ENCODE assay signal across 16 cellular contexts in the genomic region with DNA sequence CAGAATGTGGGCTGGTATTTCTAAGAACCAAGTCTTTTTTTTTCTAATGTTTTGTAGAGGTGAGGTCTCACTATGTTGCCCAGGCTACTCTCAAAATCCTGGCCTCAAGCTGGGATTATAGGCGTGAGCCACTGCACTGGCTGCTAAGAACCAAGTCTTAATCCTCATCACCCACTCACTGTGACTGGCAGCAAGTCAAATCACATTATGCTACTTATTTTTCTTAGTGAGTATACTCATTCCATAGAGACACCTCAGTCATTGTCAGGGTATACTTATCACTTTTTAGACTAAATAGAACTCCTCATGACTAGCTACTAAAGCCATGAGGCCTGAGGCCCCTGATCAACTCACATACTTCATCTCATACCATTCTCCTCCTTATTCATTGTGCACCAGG.
A peak's percentile ranks its signal among the peaks of the same experiment; 100 is the strongest.
DNase-seq lines count a peak whose midpoint lies in the region; ATAC-seq and TF ChIP-seq lines count a peak whose summit lies in the region.
"Had no signal": no experiment of that assay in that cellular context is flagged by ENCODE, and none has a peak within 500 bp of the region (broad histone marks: within the 10 kb centered on the region; RNA-seq: fewer than 3 reads in every experiment).

No MANE protein-coding gene starts in this region.

- no peaks in the 10 kb centered on the region for H3K27me3 ChIP-seq in adrenal gland

- no peak for TF ChIP-seq POLR2A in adrenal gland (IDR thresholded peaks at IDR 0.05)

- H3K9me3 ChIP-seq in adrenal gland (replicated peaks in 1 of 3), result no peaks in the 10 kb centered on the region

- H3K36me3 ChIP-seq in adrenal gland (replicated peaks in 1 of 2), result no peaks in the 10 kb centered on the region

- no peak overlapping the region for H3K27ac ChIP-seq in adrenal gland

- 79 to 91% (median 86%) methylated on average over 1 of the region's 1 CpG for WGBS in adrenal gland, 4 donors

- DNase-seq in D341Med (ENCODE audit: low spot score) (peak; percentile 53), NCI-H524 (lab: John Stamatoyannopoulos, UW) (peak; percentile 40 to 58), astrocyte of the hippocampus (ENCODE audit: low read depth, low spot score) (peak; percentile 32), iris pigment epithelial cell (ENCODE audit: low read depth) (peak; percentile 43), adrenal gland (no peak)
- no peak for DNase-seq in stimulated activated naive CD8-positive, alpha-beta T cell treated with anti-CD3 and anti-CD28 coated beads, Interleukin-15, Interleukin-2, amounts not matched to agents 100 U/mL and 50 U/mL, for 24 hours
- DNase-seq: CD4-positive, CD25-positive, alpha-beta regulatory T cell; DMS79; NCI-H1105 treated with DMSO at 0.1 percent for 48 hours; NCI-H187; NCI-H748 treated with DMSO at 0.1 percent for 48 hours; SHP77 had no signal

- no peak for ATAC-seq in stimulated activated naive CD8-positive, alpha-beta T cell treated with anti-CD3 and anti-CD28 coated beads, Interleukin-15, Interleukin-2, amounts not matched to agents 100 U/mL and 50 U/mL, for 24 hours
- ATAC-seq in GM21619 (IDR thresholded peaks at IDR 0.05; ENCODE audit: unreplicated experiment) (no peak), HG03280 (IDR thresholded peaks at IDR 0.05; ENCODE audit: unreplicated experiment) (no peak)
- ATAC-seq: HepG2, Panc1 had no signal

- H3K4me3 ChIP-seq in adrenal gland, result no peak overlapping the region

- H3K4me1 ChIP-seq in adrenal gland (replicated peaks in 1 of 2), result no peaks in the 10 kb centered on the region

- intact Hi-C loops in adrenal gland (cut with DNase I), result no loop called here

- TF ChIP-seq CTCF in adrenal gland (IDR thresholded peaks at IDR 0.05), result no peak

Comparison
In these comparisons a context has a peak if more than half of its experiments do, and no peak if none do; other contexts are left out.
1. DNase-seq: peak in D341Med (single experiment), NCI-H524 (2 of 2), astrocyte of the hippocampus (single experiment) and iris pigment epithelial cell (single experiment); none in stimulated activated naive CD8-positive, alpha-beta T cell treated with anti-CD3 and anti-CD28 coated beads, Interleukin-15, Interleukin-2, amounts not matched to agents 100 U/mL and 50 U/mL, for 24 hours (single experiment) and adrenal gland (0 of 7).